ENCODE assay signal across 8 cellular contexts in the genomic region with DNA sequence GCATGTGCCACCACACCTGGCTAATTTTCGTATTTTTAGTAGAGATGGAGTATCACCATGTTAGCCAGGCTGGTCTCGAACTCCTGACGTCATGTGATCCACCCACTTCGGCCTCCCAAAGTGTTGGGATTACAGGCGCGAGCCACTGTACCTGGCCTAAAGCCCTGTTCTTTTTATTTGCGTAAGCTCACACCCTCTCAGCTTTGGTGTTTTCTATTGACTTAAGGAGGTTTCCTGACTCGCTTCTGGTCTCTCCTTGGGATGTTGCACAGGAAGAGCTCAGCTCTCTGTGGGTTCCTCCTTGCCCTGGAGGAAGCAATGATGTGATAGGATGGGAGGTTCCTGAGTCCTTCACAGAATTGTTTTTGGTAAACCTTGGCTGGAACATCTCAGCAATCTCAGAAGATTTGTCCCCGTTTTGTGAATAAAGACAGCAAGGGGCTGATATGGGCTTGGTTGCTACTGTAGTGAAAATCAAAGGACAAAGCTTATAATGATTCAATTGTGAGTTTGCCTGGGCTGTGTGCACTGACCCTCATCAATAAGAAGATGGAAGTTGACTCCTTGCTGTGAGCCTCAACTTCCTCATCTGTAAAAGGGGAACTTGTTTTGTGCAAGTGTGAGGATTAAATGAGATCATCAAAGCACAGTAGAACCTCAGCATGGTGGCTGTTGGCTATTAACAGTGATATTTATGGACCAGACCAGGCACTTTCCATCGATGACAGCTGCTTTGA. TPM values are rescaled to one million over a fixed set of nuclear protein-coding genes. Genes with fewer than 3 reads are reported as not detected.
DNase-seq lines count a peak whose midpoint lies in the region; ATAC-seq, FAIRE-seq and TF ChIP-seq lines count a peak whose summit lies in the region.

No MANE protein-coding gene starts in this region.

- H3K9me3 Mint-ChIP-seq in glutamatergic neuron (ENCODE audit: unreplicated experiment): peaks cover 3% of the 10 kb centered on the region

- H3K9me3 ChIP-seq in GM23248 (ENCODE audit: low read depth): no peaks in the 10 kb centered on the region

- H2AFZ ChIP-seq in GM23248: no peak overlapping the region

- H3K27ac ChIP-seq in GM23248: peak overlapping the region; percentile 51

- in situ Hi-C loops in GM23248 (cut with MboI): no loop called here

- peaks cover under 1% of the 10 kb centered on the region for H3K4me1 Mint-ChIP-seq in glutamatergic neuron (ENCODE audit: low read depth, unreplicated experiment)

- H3K79me2 ChIP-seq in GM23248 (ENCODE audit: insufficient read depth): no peaks in the 10 kb centered on the region

- no peak for FAIRE-seq in RCC 7860 (lab: Jason Lieb, UNC)

- no peaks in the 10 kb centered on the region for H3K9me2 ChIP-seq in GM23248 (ENCODE audit: insufficient read depth)

- peaks cover 3% of the 10 kb centered on the region for H3K27me3 Mint-ChIP-seq in glutamatergic neuron (ENCODE audit: unreplicated experiment)

- H3K36me3 ChIP-seq in GM23248 (ENCODE audit: low read depth): no peaks in the 10 kb centered on the region

- peaks cover 32% of the 10 kb centered on the region for H3F3A ChIP-seq in GM23248 (ENCODE audit: insufficient read depth)

- H3K9ac ChIP-seq in GM23248: peak overlapping the region; percentile 18; the same call in 1 of the 2 replicates

- TF ChIP-seq CTCF in glutamatergic neuron (IDR thresholded peaks at IDR 0.05; ENCODE audit: partially characterized antibody, unreplicated experiment): no peak

- H4K20me1 ChIP-seq in GM23248 (ENCODE audit: insufficient read depth): no peaks in the 10 kb centered on the region

- H3K4me3 Mint-ChIP-seq in glutamatergic neuron (ENCODE audit: unreplicated experiment): no peak overlapping the region

- peak overlapping the region; percentile 64 for H3K4me2 ChIP-seq in GM23248 (ENCODE audit: unreplicated experiment)

- H3K27me3 ChIP-seq in GM23248 (replicated peaks; ENCODE audit: insufficient read depth): no peaks in the 10 kb centered on the region

- ATAC-seq in GM18868 (IDR thresholded peaks at IDR 0.05; ENCODE audit: unreplicated experiment): no peak
- ATAC-seq in HG03139 (IDR thresholded peaks at IDR 0.05; ENCODE audit: unreplicated experiment): no peak

- H3K27ac Mint-ChIP-seq in glutamatergic neuron (ENCODE audit: unreplicated experiment): peak overlapping the region; percentile 15

- H3K4me3 ChIP-seq in GM23248: no peak overlapping the region

- H3K36me3 Mint-ChIP-seq in glutamatergic neuron (ENCODE audit: unreplicated experiment): no peaks in the 10 kb centered on the region

- 83 to 85% methylated on average over 10 of the region's 10 CpGs for WGBS in GM23248 (ENCODE audit: low coverage in 1 of 2, low lambda C conversion rate in 2 of 2, missing lambda C conversion rate in 2 of 2), 2 experiments

- H3K4me1 ChIP-seq in GM23248 (ENCODE audit: insufficient read depth): peaks cover 48% of the 10 kb centered on the region

- DNase-seq in AML-193 (lab: John Stamatoyannopoulos, UW): peak; percentile 78 to 79
- peak; percentile 40 for DNase-seq in GM23248
- DNase-seq in SIG-M5 treated with dmso at 0.1 percent for 504 hours (lab: John Stamatoyannopoulos, UW; ENCODE audit: unreplicated experiment): peak; percentile 91
- DNase-seq in glutamatergic neuron: no peak
- no peak for DNase-seq in D341Med (ENCODE audit: low spot score)
- no peak for DNase-seq in RCC 7860 (ENCODE audit: low spot score)

RNA-seq across cellular contexts. Expression of a gene that starts 27.0 kb away (rescaled TPM):
- 0.97 and 4.3 TPM in 2 replicates for total RNA-seq in GM23248 (2014; rRNA removed; shearing (Covaris generic))
- 13.9 and 15.9 TPM in 2 replicates for polyA plus RNA-seq in GM23248 (2016; fragmentation: Nextera tagmentation; extraction: Ambion mirVana)
- total RNA-seq in glutamatergic neuron (ENCODE audit: unreplicated experiment): 11.0 TPM

Comparison
In these comparisons a context has a peak if more than half of its experiments do, and no peak if none do; other contexts are left out.
1. DNase-seq: peak in AML-193 (2 of 2), GM23248 (single experiment) and SIG-M5 treated with dmso at 0.1 percent for 504 hours (single experiment); none in glutamatergic neuron (single experiment), D341Med (single experiment) and RCC 7860 (single experiment).